9 cellular contexts compared by ENCODE assay signal in genomic region chr16:46884513-46885293, GRCh38. TPM values are rescaled to one million over a fixed set of nuclear protein-coding genes. Genes with fewer than 3 reads are reported as not detected.
A peak's percentile ranks its signal among the peaks of the same experiment; 100 is the strongest.
DNase-seq lines count a peak whose midpoint lies in the region; ATAC-seq, FAIRE-seq and TF ChIP-seq lines count a peak whose summit lies in the region.
"Had no signal": no experiment of that assay in that cellular context is flagged by ENCODE, and none has a peak within 500 bp of the region (broad histone marks: within the 10 kb centered on the region; RNA-seq: fewer than 3 reads in every experiment).

No MANE protein-coding gene starts in this region.

- CTCF ChIA-PET in A549 (lab: Yijun Ruan, JAX): interaction anchor here (1.0 to 7.4 kb wide), 9 partner anchors 24 to 64 kb away, joined by 3 to 47 read pairs (median 5); no protein-coding TSS in a partner anchor
- CTCF ChIA-PET in activated CD8-positive, alpha-beta T cell treated with anti-CD3 and anti-CD28 coated beads, Interleukin-2, amount 10 ng/mL, durations not matched to agents 7 days and 5 days (lab: Charles Lee): interaction anchor here (1.4 to 3.6 kb wide), 3 partner anchors 21 to 30 kb away, joined by 5 to 14 read pairs (median 11); no protein-coding TSS in a partner anchor

- H3K27ac Mint-ChIP-seq in activated CD8-positive, alpha-beta T cell treated with anti-CD3 and anti-CD28 coated beads, Interleukin-2, amount 10 ng/mL, durations not matched to agents 7 days and 5 days: no peak overlapping the region
- peak overlapping the region; percentile 57 for H3K27ac Mint-ChIP-seq in neural progenitor cell

- POLR2A ChIA-PET in A549 (lab: Yijun Ruan, JAX): interaction anchor here (1.1 to 1.3 kb wide), 3 partner anchors 14 to 95 kb away, joined by 5 to 8 read pairs (median 6); partner anchors contain the start of gene C16orf87
- POLR2A ChIA-PET in activated CD8-positive, alpha-beta T cell treated with anti-CD3 and anti-CD28 coated beads, Interleukin-2, amount 10 ng/mL, durations not matched to agents 7 days and 5 days (lab: Charles Lee): interaction anchor here (1.2 kb wide), 1 partner anchor 89 kb away, joined by 5 read pairs; no protein-coding TSS in a partner anchor

- no peaks in the 10 kb centered on the region for H3K36me3 ChIP-seq in neural progenitor cell

- no peak for TF ChIP-seq POLR2A in A549 (IDR thresholded peaks at IDR 0.05; ENCODE audit: low read length)

- peaks cover 41% of the 10 kb centered on the region for H4K20me1 ChIP-seq in neural progenitor cell (ENCODE audit: low read depth)

- TF ChIP-seq EP300 in A549 (IDR thresholded peaks at IDR 0.05): no peak

- H3K9ac ChIP-seq in neural progenitor cell: peak overlapping the region; percentile 25

- peak overlapping the region; percentile 69 to 92 for H3K27ac ChIP-seq in A549
- no peak overlapping the region for H3K27ac ChIP-seq in neural progenitor cell

- peaks cover 13% of the 10 kb centered on the region for H3F3A ChIP-seq in neural progenitor cell (ENCODE audit: low read depth)

- WGBS in A549 (ENCODE audit: missing lambda C conversion rate): 16% methylated on average over 43 of the region's 72 CpGs

- TF ChIP-seq RAD21 in A549 (conservative IDR thresholded peaks at IDR 0.05 in 1 of 2, IDR thresholded peaks at IDR 0.05 in 1 of 2): no peak

- H3K4me1 Mint-ChIP-seq in activated CD8-positive, alpha-beta T cell treated with anti-CD3 and anti-CD28 coated beads, Interleukin-2, amount 10 ng/mL, durations not matched to agents 7 days and 5 days (ENCODE audit: low read depth): peaks cover 15% of the 10 kb centered on the region
- peaks cover 27% of the 10 kb centered on the region for H3K4me1 Mint-ChIP-seq in neural progenitor cell

- FAIRE-seq in A549 (lab: Jason Lieb, UNC) (no peak), frontal cortex (lab: Jason Lieb, UNC) (no peak)
- FAIRE-seq: islet of Langerhans had no signal

- H3K27me3 ChIP-seq in neural progenitor cell: peaks cover 15% of the 10 kb centered on the region

- peak; percentile 1 to 54; a peak in 4 of 6 replicates for ATAC-seq in A549
- ATAC-seq in GM18873 (IDR thresholded peaks at IDR 0.05; ENCODE audit: low FRiP score, unreplicated experiment): peak; percentile 3
- ATAC-seq in HG03354 (IDR thresholded peaks at IDR 0.05; ENCODE audit: poor library complexity, severe bottlenecking, unreplicated experiment): peak; percentile 30
- ATAC-seq in activated CD8-positive, alpha-beta T cell treated with anti-CD3 and anti-CD28 coated beads, Interleukin-2, amount 10 ng/mL, durations not matched to agents 7 days and 5 days: peak; percentile 37

- no peaks in the 10 kb centered on the region for H3K9me3 Mint-ChIP-seq in activated CD8-positive, alpha-beta T cell treated with anti-CD3 and anti-CD28 coated beads, Interleukin-2, amount 10 ng/mL, durations not matched to agents 7 days and 5 days (ENCODE audit: insufficient read depth)
- no peaks in the 10 kb centered on the region for H3K9me3 Mint-ChIP-seq in neural progenitor cell

- peak overlapping the region; percentile 62 for H3K4me3 ChIP-seq in A549
- H3K4me3 ChIP-seq in fibroblast of mammary gland (ENCODE audit: control insufficient read depth, low read depth, low read length): peak overlapping the region; percentile 79
- H3K4me3 ChIP-seq in neural progenitor cell: peak overlapping the region; percentile 96

- peaks cover 55% of the 10 kb centered on the region for H3K79me2 ChIP-seq in neural progenitor cell (ENCODE audit: low read depth)

- H3K27me3 Mint-ChIP-seq in activated CD8-positive, alpha-beta T cell treated with anti-CD3 and anti-CD28 coated beads, Interleukin-2, amount 10 ng/mL, durations not matched to agents 7 days and 5 days (ENCODE audit: low read depth): peaks cover 23% of the 10 kb centered on the region
- H3K27me3 Mint-ChIP-seq in neural progenitor cell (ENCODE audit: insufficient read depth, low read depth): peaks cover 4% of the 10 kb centered on the region

- H3K9me3 ChIP-seq in A549 (no peaks in the 10 kb centered on the region), neural progenitor cell (ENCODE audit: low read depth) (no peaks in the 10 kb centered on the region)

- TF ChIP-seq CTCF in A549 (IDR thresholded peaks at IDR 0.05): no peak
- TF ChIP-seq CTCF in fibroblast of mammary gland (conservative IDR thresholded peaks at IDR 0.05; ENCODE audit: control insufficient read depth, insufficient read depth, low read depth, low read length): no peak
- TF ChIP-seq CTCF in neural progenitor cell (IDR thresholded peaks at IDR 0.05): no peak

- no peaks in the 10 kb centered on the region for H3K36me3 Mint-ChIP-seq in activated CD8-positive, alpha-beta T cell treated with anti-CD3 and anti-CD28 coated beads, Interleukin-2, amount 10 ng/mL, durations not matched to agents 7 days and 5 days (ENCODE audit: low read depth)
- H3K36me3 Mint-ChIP-seq in neural progenitor cell: peaks cover 5% of the 10 kb centered on the region

- peak overlapping the region; percentile 87 for H3K4me2 ChIP-seq in A549
- H3K4me2 ChIP-seq in neural progenitor cell: peak overlapping the region; percentile 87

- H3K4me1 ChIP-seq in A549: peaks cover 18% of the 10 kb centered on the region; the same call in 2 of the 3 replicates
- peaks cover 21% of the 10 kb centered on the region for H3K4me1 ChIP-seq in neural progenitor cell

- peak overlapping the region; percentile 78 for H3K4me3 Mint-ChIP-seq in activated CD8-positive, alpha-beta T cell treated with anti-CD3 and anti-CD28 coated beads, Interleukin-2, amount 10 ng/mL, durations not matched to agents 7 days and 5 days
- peak overlapping the region; percentile 98 for H3K4me3 Mint-ChIP-seq in neural progenitor cell

- peak overlapping the region; percentile 57 for H2AFZ ChIP-seq in neural progenitor cell (replicated peaks)

- DNase-seq in A549 (ENCODE audit: low read depth in 1 of 2, low spot score in 1 of 2) (no peak), fibroblast of mammary gland (ENCODE audit: low read depth) (no peak), neural progenitor cell (ENCODE audit: low spot score) (peak; percentile 59), frontal cortex (ENCODE audit: low spot score in 2 of 2) (no peak), NCI-H226 (no peak)
- DNase-seq in activated CD8-positive, alpha-beta T cell treated with anti-CD3 and anti-CD28 coated beads, Interleukin-2, amount 10 ng/mL, durations not matched to agents 7 days and 5 days: peak; percentile 26

TF ChIP-seq in A549, 52 proteins besides CTCF, POLR2A, EP300 and RAD21:
- no peak for TF ChIP-seq CHD4 (IDR thresholded peaks at IDR 0.05; ENCODE audit: borderline replicate concordance)
- no peak; the same call in 1 of the 2 replicates for TF ChIP-seq PHF8 (IDR thresholded peaks at IDR 0.05; ENCODE audit: borderline replicate concordance, low read depth)
- no peak for TF ChIP-seq TP53 (CRISPR knock-in tag; IDR thresholded peaks at IDR 0.05)
- no peak for TF ChIP-seq NR3C1 (IDR thresholded peaks at IDR 0.05)
- TF ChIP-seq HOXB13 (CRISPR knock-in tag; IDR thresholded peaks at IDR 0.05; ENCODE audit: low read depth): no peak
- no peak for TF ChIP-seq JUN (IDR thresholded peaks at IDR 0.05)
- no peak for TF ChIP-seq FOSB (CRISPR knock-in tag; IDR thresholded peaks at IDR 0.05)

RNA-seq across cellular contexts. Expression of gene GPT2, which starts 0.5 kb away (rescaled TPM):
- polyA plus RNA-seq in A549 (2011; rRNA removed) (14.4 and 15.3 TPM in 2 replicates), A549 (2017; fragmentation: RNase III; extraction: RNeasy Plus Mini Kit Qiagen cat#74134 plus additional on column Dnase treatment) (8.9 to 9.6 TPM (median 9.2 TPM) in 3 replicates)
- polyA plus RNA-seq in A549 (2012; cell fraction: cytosol; rRNA removed): 17.4 and 19.3 TPM in 2 replicates
- 17.5 and 25.7 TPM in 2 replicates for polyA plus RNA-seq in A549 (2012; cell fraction: nucleus; rRNA removed)
- 35.2 and 35.7 TPM in 2 replicates for polyA minus RNA-seq in A549 (2011; rRNA and poly(A)+ RNA removed)
- 1 to 10 TPM; 5.4 to 7.3 TPM for total RNA-seq in activated CD8-positive, alpha-beta T cell treated with anti-CD3 and anti-CD28 coated beads, Interleukin-2, amount 10 ng/mL, durations not matched to agents 7 days and 5 days
- total RNA-seq in neural progenitor cell (ENCODE audit: low replicate concordance) (21.6 and 37.7 TPM in 2 replicates), frontal cortex (19.6 TPM)

RNA-seq across cellular contexts. Expression of gene C16orf87, which starts 53.7 kb away (rescaled TPM):
- polyA plus RNA-seq in A549 (2011; rRNA removed) (10.1 and 17.1 TPM in 2 replicates), A549 (2017; fragmentation: RNase III; extraction: RNeasy Plus Mini Kit Qiagen cat#74134 plus additional on column Dnase treatment) (10.0 to 10.8 TPM (median 10.3 TPM) in 3 replicates)
- polyA plus RNA-seq in A549 (2012; cell fraction: cytosol; rRNA removed): 3.1 and 3.6 TPM in 2 replicates
- polyA plus RNA-seq in A549 (2012; cell fraction: nucleus; rRNA removed): 1.2 and 1.6 TPM in 2 replicates
- polyA minus RNA-seq in A549 (2011; rRNA and poly(A)+ RNA removed): 4.7 and 5.4 TPM in 2 replicates
- 1 to 10 TPM; 7.5 to 8.4 TPM for total RNA-seq in activated CD8-positive, alpha-beta T cell treated with anti-CD3 and anti-CD28 coated beads, Interleukin-2, amount 10 ng/mL, durations not matched to agents 7 days and 5 days
- total RNA-seq in neural progenitor cell (ENCODE audit: low replicate concordance) (40.9 and 66.7 TPM in 2 replicates), frontal cortex (40.8 TPM)

Comparison
In these comparisons a context has a peak if more than half of its experiments do, and no peak if none do; other contexts are left out.
1. DNase-seq: peak in activated CD8-positive, alpha-beta T cell treated with anti-CD3 and anti-CD28 coated beads, Interleukin-2, amount 10 ng/mL, durations not matched to agents 7 days and 5 days (single experiment) and neural progenitor cell (single experiment); none in A549 (0 of 2), fibroblast of mammary gland (single experiment), frontal cortex (0 of 2) and NCI-H226 (single experiment).
2. Peak in every context shown above with its lines, with median percentiles within 50 percentile points of each other: ATAC-seq and H3K4me3 ChIP-seq.